ENCODE assay signal across 13 cellular contexts in genomic region chr4:726235-726787, GRCh38. TPM values are rescaled to one million over a fixed set of nuclear protein-coding genes. Genes with fewer than 3 reads are reported as not detected.
A peak's percentile ranks its signal among the peaks of the same experiment; 100 is the strongest.
DNase-seq lines count a peak whose midpoint lies in the region; ATAC-seq and TF ChIP-seq lines count a peak whose summit lies in the region.
"Had no signal": no experiment of that assay in that cellular context is flagged by ENCODE, and none has a peak within 500 bp of the region (broad histone marks: within the 10 kb centered on the region; RNA-seq: fewer than 3 reads in every experiment).

No MANE protein-coding gene starts in this region.

- TF ChIP-seq CTCF in GM10266 (IDR thresholded peaks at IDR 0.05; ENCODE audit: control insufficient read depth, insufficient read depth, low read depth, missing control alignments) (no peak), OCI-LY7 (conservative IDR thresholded peaks at IDR 0.05; ENCODE audit: low read length) (no peak)

- CTCF ChIA-PET in naive thymus-derived CD4-positive, alpha-beta T cell (lab: Charles Lee) = no interaction called here
- CTCF ChIA-PET in OCI-LY7 (lab: Charles Lee; ENCODE audit: unreplicated experiment) = no interaction called here

- peak; percentile 30 for DNase-seq in A172 (ENCODE audit: low spot score)
- peak; percentile 72 for DNase-seq in cerebellar cortex (ENCODE audit: low spot score)
- DNase-seq in naive thymus-derived CD4-positive, alpha-beta T cell = no peak
- DNase-seq in GM10266 (ENCODE audit: extremely low spot score) = no peak
- DNase-seq in activated T-helper 2 cell treated with anti-CD3 and anti-CD28 coated beads, Interferon-gamma antibody, Interleukin-2, Interleukin-4, amounts not matched to agents 10 μg/mL and 5 μg/mL and 100 μg/mL, durations not matched to agents 14 hours and 24 hours and 36 hours (ENCODE audit: low spot score) = no peak
- DNase-seq in OCI-LY7 (ENCODE audit: low spot score) = no peak
- DNase-seq: activated CD4-positive, alpha-beta T cell treated with anti-CD3 and anti-CD28 coated beads, Interleukin-2, amount 10 ng/mL, durations not matched to agents 24 days and 14 days; activated naive CD8-positive, alpha-beta T cell treated with anti-CD3 and anti-CD28 coated beads for 36 hours; CD4-positive, CD25-positive, alpha-beta regulatory T cell; NCI-H187 treated with DMSO at 0.1 percent for 48 hours had no signal

- H3K4me1 Mint-ChIP-seq in IgD-negative memory B cell = peaks cover 0 to 8% (median 5%) of the 10 kb centered on the region in 3 donors
- H3K4me1 Mint-ChIP-seq in naive thymus-derived CD4-positive, alpha-beta T cell = peaks cover 4 to 29% (median 20%) of the 10 kb centered on the region in 7 donors
- H3K4me1 Mint-ChIP-seq in activated T-helper 2 cell treated with anti-CD3 and anti-CD28 coated beads, Interferon-gamma antibody, Interleukin-2, Interleukin-4, amounts not matched to agents 10 μg/mL and 5 μg/mL and 100 μg/mL, durations not matched to agents 14 hours and 24 hours and 36 hours (ENCODE audit: low read depth) = peaks cover 2% of the 10 kb centered on the region

- 0 out of 2 replicates have a peak, but pooled peaks cover 4% of the 10 kb centered on the region for H4K20me1 ChIP-seq in OCI-LY7 (ENCODE audit: insufficient read depth, low read length)

- H3K36me3 Mint-ChIP-seq in IgD-negative memory B cell = peaks cover 3% of the 10 kb centered on the region
- H3K36me3 Mint-ChIP-seq in naive thymus-derived CD4-positive, alpha-beta T cell = peaks cover 0 to 29% (median 9%) of the 10 kb centered on the region in 5 donors
- peaks cover 31% of the 10 kb centered on the region for H3K36me3 Mint-ChIP-seq in activated T-helper 2 cell treated with anti-CD3 and anti-CD28 coated beads, Interferon-gamma antibody, Interleukin-2, Interleukin-4, amounts not matched to agents 10 μg/mL and 5 μg/mL and 100 μg/mL, durations not matched to agents 14 hours and 24 hours and 36 hours (ENCODE audit: low read depth)

- H3K4me1 ChIP-seq in muscle layer of duodenum (ENCODE audit: control insufficient read depth in 1 of 2, insufficient read depth in 2 of 2, low read length in 2 of 2) (peaks cover 0 to 5% of the 10 kb centered on the region in 2 donors), OCI-LY7 (ENCODE audit: insufficient read depth, low read length, poor library complexity, severe bottlenecking) (no peaks in the 10 kb centered on the region)
- no peaks in the 10 kb centered on the region for H3K4me1 ChIP-seq in naive thymus-derived CD4-positive, alpha-beta T cell (ENCODE audit: control insufficient read depth in 2 of 2, insufficient read depth in 2 of 2, low read length in 2 of 2)

- peak overlapping the region in 2 of 3 donors; percentile 42 to 78 for H3K27ac Mint-ChIP-seq in IgD-negative memory B cell
- H3K27ac Mint-ChIP-seq in naive thymus-derived CD4-positive, alpha-beta T cell = peak overlapping the region in 1 of 9 donors; percentile 24
- H3K27ac Mint-ChIP-seq in activated T-helper 2 cell treated with anti-CD3 and anti-CD28 coated beads, Interferon-gamma antibody, Interleukin-2, Interleukin-4, amounts not matched to agents 10 μg/mL and 5 μg/mL and 100 μg/mL, durations not matched to agents 14 hours and 24 hours and 36 hours = no peak overlapping the region
- H3K27ac Mint-ChIP-seq: activated CD4-positive, alpha-beta T cell treated with anti-CD3 and anti-CD28 coated beads, Interleukin-2, amount 10 ng/mL, durations not matched to agents 24 days and 14 days; activated naive CD8-positive, alpha-beta T cell treated with anti-CD3 and anti-CD28 coated beads for 36 hours; stimulated activated memory B cell treated with anti-CD40 and anti-IgM and Interleukin-4, amounts not matched to agents 10 μg/mL and 1 μg/mL and 100 μg/mL, for 72 hours had no signal

- H3K4me2 ChIP-seq in OCI-LY7 (ENCODE audit: low read length) = no peak overlapping the region

- POLR2A ChIA-PET in naive thymus-derived CD4-positive, alpha-beta T cell (lab: Charles Lee) = no interaction called here
- POLR2A ChIA-PET in OCI-LY7 (lab: Charles Lee) = no interaction called here

- no TSS peak for BruUV-seq in OCI-LY7 (replicated peaks; lab: Mats Ljungman, UMichigan)

- H2AFZ ChIP-seq in OCI-LY7 (ENCODE audit: low read length) = no peak overlapping the region

- H3K27ac ChIP-seq in muscle layer of duodenum (ENCODE audit: low read length) (peak overlapping the region; percentile 16), OCI-LY7 (ENCODE audit: low read depth, low read length, poor library complexity, severe bottlenecking) (no peak overlapping the region)
- no peak overlapping the region for H3K27ac ChIP-seq in naive thymus-derived CD4-positive, alpha-beta T cell (ENCODE audit: low read depth, low read length)

- H3K27me3 ChIP-seq in muscle layer of duodenum (ENCODE audit: low read depth, low read length) = no peaks in the 10 kb centered on the region
- H3K27me3 ChIP-seq in naive thymus-derived CD4-positive, alpha-beta T cell (ENCODE audit: control insufficient read depth in 2 of 2, insufficient read depth in 2 of 2, low read length in 2 of 2) = no peaks in the 10 kb centered on the region

- no peaks in the 10 kb centered on the region for H3K9me3 Mint-ChIP-seq in IgD-negative memory B cell
- H3K9me3 Mint-ChIP-seq in naive thymus-derived CD4-positive, alpha-beta T cell = peaks cover 0 to 3% (median 0%) of the 10 kb centered on the region in 11 donors
- H3K9me3 Mint-ChIP-seq in activated T-helper 2 cell treated with anti-CD3 and anti-CD28 coated beads, Interferon-gamma antibody, Interleukin-2, Interleukin-4, amounts not matched to agents 10 μg/mL and 5 μg/mL and 100 μg/mL, durations not matched to agents 14 hours and 24 hours and 36 hours = no peaks in the 10 kb centered on the region
- H3K9me3 Mint-ChIP-seq: activated CD4-positive, alpha-beta T cell treated with anti-CD3 and anti-CD28 coated beads, Interleukin-2, amount 10 ng/mL, durations not matched to agents 24 days and 14 days; activated naive CD8-positive, alpha-beta T cell treated with anti-CD3 and anti-CD28 coated beads for 36 hours had no signal

- H3K9me3 ChIP-seq in muscle layer of duodenum (ENCODE audit: control insufficient read depth in 1 of 2, low read length in 2 of 2) = no peaks in the 10 kb centered on the region
- no peaks in the 10 kb centered on the region for H3K9me3 ChIP-seq in naive thymus-derived CD4-positive, alpha-beta T cell (ENCODE audit: control insufficient read depth in 2 of 3, low read length in 3 of 3)
- no peaks in the 10 kb centered on the region for H3K9me3 ChIP-seq in OCI-LY7 (ENCODE audit: low read length)

- no peaks in the 10 kb centered on the region for H3K9me2 ChIP-seq in OCI-LY7 (ENCODE audit: insufficient read depth, low read length)

- H3K36me3 ChIP-seq in muscle layer of duodenum (ENCODE audit: control insufficient read depth in 1 of 2, insufficient read depth in 2 of 2, low read length in 2 of 2) (peaks cover 0 to 17% of the 10 kb centered on the region in 2 donors), OCI-LY7 (ENCODE audit: insufficient read depth, low read length) (peaks cover 38% of the 10 kb centered on the region)
- H3K36me3 ChIP-seq in naive thymus-derived CD4-positive, alpha-beta T cell (ENCODE audit: control insufficient read depth in 2 of 3, insufficient read depth in 3 of 3, low read length in 3 of 3) = peaks cover 0 to 22% (median 0%) of the 10 kb centered on the region in 3 experiments

- no peaks in the 10 kb centered on the region for H3K79me2 ChIP-seq in OCI-LY7 (ENCODE audit: insufficient read depth, low read depth, low read length)

- H3K27me3 Mint-ChIP-seq in IgD-negative memory B cell = no peaks in the 10 kb centered on the region
- no peaks in the 10 kb centered on the region for H3K27me3 Mint-ChIP-seq in naive thymus-derived CD4-positive, alpha-beta T cell
- no peaks in the 10 kb centered on the region for H3K27me3 Mint-ChIP-seq in activated T-helper 2 cell treated with anti-CD3 and anti-CD28 coated beads, Interferon-gamma antibody, Interleukin-2, Interleukin-4, amounts not matched to agents 10 μg/mL and 5 μg/mL and 100 μg/mL, durations not matched to agents 14 hours and 24 hours and 36 hours (ENCODE audit: low read depth)
- H3K27me3 Mint-ChIP-seq: activated CD4-positive, alpha-beta T cell treated with anti-CD3 and anti-CD28 coated beads, Interleukin-2, amount 10 ng/mL, durations not matched to agents 24 days and 14 days; activated naive CD8-positive, alpha-beta T cell treated with anti-CD3 and anti-CD28 coated beads for 36 hours; CD4-positive, CD25-positive, alpha-beta regulatory T cell; stimulated activated memory B cell treated with anti-CD40 and anti-IgM and Interleukin-4, amounts not matched to agents 10 μg/mL and 1 μg/mL and 100 μg/mL, for 72 hours had no signal

- no peak overlapping the region for H3K4me3 Mint-ChIP-seq in IgD-negative memory B cell
- peak overlapping the region in 1 of 10 donors; percentile 15 for H3K4me3 Mint-ChIP-seq in naive thymus-derived CD4-positive, alpha-beta T cell
- no peak overlapping the region for H3K4me3 Mint-ChIP-seq in activated T-helper 2 cell treated with anti-CD3 and anti-CD28 coated beads, Interferon-gamma antibody, Interleukin-2, Interleukin-4, amounts not matched to agents 10 μg/mL and 5 μg/mL and 100 μg/mL, durations not matched to agents 14 hours and 24 hours and 36 hours (ENCODE audit: low read depth)
- H3K4me3 Mint-ChIP-seq: activated CD4-positive, alpha-beta T cell treated with anti-CD3 and anti-CD28 coated beads, Interleukin-2, amount 10 ng/mL, durations not matched to agents 24 days and 14 days; activated naive CD8-positive, alpha-beta T cell treated with anti-CD3 and anti-CD28 coated beads for 36 hours; CD4-positive, CD25-positive, alpha-beta regulatory T cell; stimulated activated memory B cell treated with anti-CD40 and anti-IgM and Interleukin-4, amounts not matched to agents 10 μg/mL and 1 μg/mL and 100 μg/mL, for 72 hours had no signal

- H3K4me3 ChIP-seq in muscle layer of duodenum (ENCODE audit: low read depth in 1 of 2, low read length in 2 of 2) (no peak overlapping the region), OCI-LY7 (ENCODE audit: low read depth, low read length, poor library complexity, severe bottlenecking) (no peak overlapping the region)
- H3K4me3 ChIP-seq in naive thymus-derived CD4-positive, alpha-beta T cell (ENCODE audit: low read length) = no peak overlapping the region

- ATAC-seq in naive thymus-derived CD4-positive, alpha-beta T cell = no peak
- ATAC-seq: stimulated activated memory B cell treated with anti-CD40 and anti-IgM and Interleukin-4, amounts not matched to agents 10 μg/mL and 1 μg/mL and 100 μg/mL, for 72 hours had no signal

- intact Hi-C loops in naive thymus-derived CD4-positive, alpha-beta T cell (cut with micrococcal nuclease) = no loop called here
- intact Hi-C loops in activated T-helper 2 cell treated with anti-CD3 and anti-CD28 coated beads, Interferon-gamma antibody, Interleukin-2, Interleukin-4, amounts not matched to agents 10 μg/mL and 5 μg/mL and 100 μg/mL, durations not matched to agents 14 hours and 24 hours and 36 hours (cut with micrococcal nuclease) = no loop called here
- intact Hi-C loops in OCI-LY7 (cut with micrococcal nuclease; ENCODE audit: unreplicated experiment) = no loop called here

RNA-seq across cellular contexts. Expression of gene PCGF3, which starts 20.7 kb away (rescaled TPM):
- total RNA-seq in A172 (2014; rRNA removed; shearing (Covaris generic)) = 38.4 and 56.3 TPM in 2 replicates
- 6.1 TPM for polyA plus RNA-seq in IgD-negative memory B cell
- total RNA-seq in naive thymus-derived CD4-positive, alpha-beta T cell = 10 to 100 TPM; 32.7 to 66.8 (median 42.3) TPM
- polyA plus RNA-seq in naive thymus-derived CD4-positive, alpha-beta T cell = 1 to 10 TPM; 3.8 to 5.7 TPM
- total RNA-seq in activated T-helper 2 cell treated with anti-CD3 and anti-CD28 coated beads, Interferon-gamma antibody, Interleukin-2, Interleukin-4, amounts not matched to agents 10 μg/mL and 5 μg/mL and 100 μg/mL, durations not matched to agents 14 hours and 24 hours and 36 hours = 35.0 and 39.2 TPM in 2 replicates
- 33.8 and 43.7 TPM in 2 replicates for total RNA-seq in OCI-LY7 (2014; rRNA removed; shearing (Covaris generic))
- 45.9 and 50.2 TPM in 2 replicates for total RNA-seq in OCI-LY7 (2022)

RNA-seq across cellular contexts. Expression of gene SLC49A3, which starts 37.4 kb away (rescaled TPM):
- total RNA-seq in A172 (2014; rRNA removed; shearing (Covaris generic)) = 0.26 and 0.81 TPM in 2 replicates
- polyA plus RNA-seq in IgD-negative memory B cell = 0.97 TPM
- total RNA-seq in naive thymus-derived CD4-positive, alpha-beta T cell = 1 to 10 TPM in 2 of 5 experiments, under 1 TPM in 3; 0.80 to 9.4 (median 0.92) TPM
- polyA plus RNA-seq in naive thymus-derived CD4-positive, alpha-beta T cell = not detected
- total RNA-seq in activated T-helper 2 cell treated with anti-CD3 and anti-CD28 coated beads, Interferon-gamma antibody, Interleukin-2, Interleukin-4, amounts not matched to agents 10 μg/mL and 5 μg/mL and 100 μg/mL, durations not matched to agents 14 hours and 24 hours and 36 hours = 0.50 and 0.74 TPM in 2 replicates
- not detected in 2 replicates for total RNA-seq in OCI-LY7 (2014; rRNA removed; shearing (Covaris generic))
- not detected in 2 replicates for total RNA-seq in OCI-LY7 (2022)

RNA-seq across cellular contexts. Expression of gene MYL5, which starts 52.0 kb away (rescaled TPM):
- 19.0 and 25.0 TPM in 2 replicates for total RNA-seq in A172 (2014; rRNA removed; shearing (Covaris generic))
- polyA plus RNA-seq in IgD-negative memory B cell = 8.3 TPM
- total RNA-seq in naive thymus-derived CD4-positive, alpha-beta T cell = 10 to 100 TPM; 19.9 to 32.7 (median 23.8) TPM
- 1 to 10 TPM; 5.8 to 7.1 TPM for polyA plus RNA-seq in naive thymus-derived CD4-positive, alpha-beta T cell
- 27.7 and 29.8 TPM in 2 replicates for total RNA-seq in activated T-helper 2 cell treated with anti-CD3 and anti-CD28 coated beads, Interferon-gamma antibody, Interleukin-2, Interleukin-4, amounts not matched to agents 10 μg/mL and 5 μg/mL and 100 μg/mL, durations not matched to agents 14 hours and 24 hours and 36 hours
- 23.0 and 24.4 TPM in 2 replicates for total RNA-seq in OCI-LY7 (2014; rRNA removed; shearing (Covaris generic))
- 62.2 and 67.4 TPM in 2 replicates for total RNA-seq in OCI-LY7 (2022)

RNA-seq across cellular contexts. Expression of gene ATP5ME, which starts 52.2 kb away (rescaled TPM):
- total RNA-seq in A172 (2014; rRNA removed; shearing (Covaris generic)) = 118 and 201 TPM in 2 replicates
- polyA plus RNA-seq in IgD-negative memory B cell = 430 TPM
- 100 to 1,000 TPM; 115 to 183 (median 123) TPM for total RNA-seq in naive thymus-derived CD4-positive, alpha-beta T cell
- 100 to 1,000 TPM; 306 to 404 TPM for polyA plus RNA-seq in naive thymus-derived CD4-positive, alpha-beta T cell
- total RNA-seq in activated T-helper 2 cell treated with anti-CD3 and anti-CD28 coated beads, Interferon-gamma antibody, Interleukin-2, Interleukin-4, amounts not matched to agents 10 μg/mL and 5 μg/mL and 100 μg/mL, durations not matched to agents 14 hours and 24 hours and 36 hours = 208 and 235 TPM in 2 replicates
- total RNA-seq in OCI-LY7 (2014; rRNA removed; shearing (Covaris generic)) = 388 and 420 TPM in 2 replicates
- total RNA-seq in OCI-LY7 (2022) = 276 and 359 TPM in 2 replicates

Comparison
In these comparisons a context has a peak if more than half of its experiments do, and no peak if none do; other contexts are left out.
1. DNase-seq: peak in A172 (single experiment) and cerebellar cortex (single experiment); none in naive thymus-derived CD4-positive, alpha-beta T cell (0 of 9), GM10266 (single experiment), activated T-helper 2 cell treated with anti-CD3 and anti-CD28 coated beads, Interferon-gamma antibody, Interleukin-2, Interleukin-4, amounts not matched to agents 10 μg/mL and 5 μg/mL and 100 μg/mL, durations not matched to agents 14 hours and 24 hours and 36 hours (single experiment) and OCI-LY7 (single experiment).